Comparison of ENCODE assay signal across 8 cellular contexts in genomic region chr2:97935719-97936161, GRCh38.
DNase-seq lines count a peak whose midpoint lies in the region; ATAC-seq, FAIRE-seq and TF ChIP-seq lines count a peak whose summit lies in the region.

No MANE protein-coding gene starts in this region.

- H3K4me3 ChIP-seq in endodermal cell (ENCODE audit: low read length) (peak overlapping the region; percentile 59), skeletal muscle satellite cell (ENCODE audit: low read length) (no peak overlapping the region)

- no peak for ATAC-seq in GM18868 (IDR thresholded peaks at IDR 0.05; ENCODE audit: unreplicated experiment)

- H3K9ac ChIP-seq in endodermal cell (ENCODE audit: extremely low read depth, low read length, poor library complexity, severe bottlenecking) (peak overlapping the region; percentile 39), skeletal muscle satellite cell (ENCODE audit: low read depth, low read length) (no peak overlapping the region)

- TF ChIP-seq CTCF in endodermal cell (conservative IDR thresholded peaks at IDR 0.05), result no peak

- peaks cover 9% of the 10 kb centered on the region for H3K9me3 Mint-ChIP-seq in endodermal cell

- H3K27me3 ChIP-seq in endodermal cell (ENCODE audit: control insufficient read depth, insufficient read depth, low read length, poor library complexity, severe bottlenecking) (no peaks in the 10 kb centered on the region), skeletal muscle satellite cell (ENCODE audit: control insufficient read depth, insufficient read depth, low read length) (no peaks in the 10 kb centered on the region)

- no peak for FAIRE-seq in GM12892 (lab: Jason Lieb, UNC)

- no peaks in the 10 kb centered on the region for H3K27me3 Mint-ChIP-seq in endodermal cell (ENCODE audit: insufficient read depth)

- peak overlapping the region; percentile 20 for H3K27ac ChIP-seq in endodermal cell (ENCODE audit: low read depth, low read length)

- DNase-seq in activated CD4-positive, alpha-beta T cell treated with anti-CD3 and anti-CD28 coated beads, Interleukin-2, amount 50 U/mL, for 48 hours, result peak; percentile 5 to 9
- no peak for DNase-seq in activated CD4-positive, alpha-beta T cell treated with anti-CD3 and anti-CD28 coated beads, Interleukin-2, amount 50 U/mL, for 4 hours
- DNase-seq in LoVo (ENCODE audit: low spot score), result peak; percentile 37
- peak; percentile 78 for DNase-seq in endodermal cell
- no peak for DNase-seq in GM12892 (ENCODE audit: insufficient read length)
- no peak for DNase-seq in NCI-H2196 treated with DMSO at 0.1 percent for 48 hours (lab: John Stamatoyannopoulos, UW; ENCODE audit: unreplicated experiment)

- WGBS in endodermal cell (ENCODE audit: insufficient coverage in 1 of 2, insufficient read length in 1 of 2), 2 experiments, result 4 to 14% methylated on average over 1 to 2 of the region's 2 CpGs

- H3K4me3 Mint-ChIP-seq in endodermal cell, result peak overlapping the region; percentile 29

- peak overlapping the region; percentile 28 for H3K4me2 ChIP-seq in skeletal muscle satellite cell (ENCODE audit: low read length)

- H3K36me3 ChIP-seq in endodermal cell (ENCODE audit: control insufficient read depth, insufficient read depth, low read length), result no peaks in the 10 kb centered on the region
- H3K36me3 ChIP-seq in skeletal muscle satellite cell (ENCODE audit: insufficient read depth, low read length), result no peaks in the 10 kb centered on the region

- peak overlapping the region; percentile 90 for H3K27ac Mint-ChIP-seq in endodermal cell

- TF ChIP-seq POLR2A in GM12892 (IDR thresholded peaks at IDR 0.05; ENCODE audit: low read depth, low read length), result no peak

- H3K36me3 Mint-ChIP-seq in endodermal cell (ENCODE audit: low read depth), result no peaks in the 10 kb centered on the region

- H3K9me3 ChIP-seq in endodermal cell (ENCODE audit: control insufficient read depth, low read length), result no peaks in the 10 kb centered on the region
- no peaks in the 10 kb centered on the region for H3K9me3 ChIP-seq in skeletal muscle satellite cell (replicated peaks; ENCODE audit: low read length)

- H3K4me1 ChIP-seq in endodermal cell (ENCODE audit: control insufficient read depth, insufficient read depth, low read length), result peaks cover 17% of the 10 kb centered on the region
- peaks cover 11% of the 10 kb centered on the region for H3K4me1 ChIP-seq in skeletal muscle satellite cell (ENCODE audit: control insufficient read depth, insufficient read depth, low read length)

- peaks cover 61% of the 10 kb centered on the region for H3K4me1 Mint-ChIP-seq in endodermal cell

Comparison
In these comparisons a context has a peak if more than half of its experiments do, and no peak if none do; other contexts are left out.
1. DNase-seq: peak in activated CD4-positive, alpha-beta T cell treated with anti-CD3 and anti-CD28 coated beads, Interleukin-2, amount 50 U/mL, for 48 hours (2 of 2), LoVo (single experiment) and endodermal cell (single experiment); none in activated CD4-positive, alpha-beta T cell treated with anti-CD3 and anti-CD28 coated beads, Interleukin-2, amount 50 U/mL, for 4 hours (0 of 2), GM12892 (single experiment) and NCI-H2196 treated with DMSO at 0.1 percent for 48 hours (single experiment).